ENCODE assay signal across 8 cellular contexts in the genomic region with DNA sequence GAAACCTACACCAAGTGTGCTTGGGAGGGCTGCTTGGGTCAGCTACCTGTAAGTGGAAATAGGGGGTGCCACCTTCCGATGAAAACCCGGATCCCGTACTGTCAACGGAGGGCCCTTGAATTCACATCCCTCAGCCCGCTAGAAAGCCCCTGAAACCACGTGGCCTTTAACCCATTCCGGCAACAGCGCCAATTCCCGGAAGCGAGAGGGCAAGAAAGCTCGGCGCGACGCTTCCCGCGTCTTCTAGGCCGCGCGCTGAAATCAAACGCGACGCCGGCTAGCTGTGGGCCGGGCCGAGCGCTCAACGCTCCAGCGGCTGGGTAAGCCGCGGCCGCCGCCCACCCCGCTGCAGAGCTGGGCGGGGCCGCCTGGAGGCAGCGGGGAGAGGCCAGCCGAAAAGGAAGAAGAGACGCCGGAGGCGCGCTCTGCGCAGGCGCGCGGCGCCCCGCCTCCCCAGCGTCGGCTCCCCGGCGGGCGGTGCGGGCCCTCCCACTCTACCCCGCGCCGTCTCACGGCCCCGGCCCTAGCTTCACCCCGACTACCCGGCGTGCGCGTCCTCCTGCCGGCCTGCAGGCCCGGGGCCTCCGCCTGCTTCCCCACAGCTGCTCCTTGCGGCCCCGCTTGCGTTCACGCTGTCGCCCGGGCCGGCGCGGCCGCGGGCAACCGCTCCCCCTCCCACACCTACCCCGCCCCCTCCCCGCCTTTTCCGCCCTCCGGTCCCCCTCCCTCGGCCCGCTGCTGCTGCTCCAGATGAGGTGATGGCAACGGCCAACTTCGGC. TPM values are rescaled to one million over a fixed set of nuclear protein-coding genes. Genes with fewer than 3 reads are reported as not detected.
DNase-seq lines count a peak whose midpoint lies in the region; ATAC-seq and TF ChIP-seq lines count a peak whose summit lies in the region.

A gene (plus strand): TSS at position 492 of the 779 bp plus-strand sequence. CDS start 267 bp downstream, at position 759.

- intact Hi-C loops in activated naive CD4-positive, alpha-beta T cell treated with anti-CD3 and anti-CD28 coated beads for 36 hours (cut with micrococcal nuclease): loop anchor here (1.0 to 10.0 kb wide), 8 partner anchors 21 to 1141 kb away; a partner anchor contains a TSS

- CTCF ChIA-PET in activated naive CD4-positive, alpha-beta T cell treated with anti-CD3 and anti-CD28 coated beads for 36 hours (lab: Charles Lee): interaction anchor here (0.7 to 1.3 kb wide), 6 partner anchors 16 to 647 kb away, joined by 3 to 4 read pairs (median 3); no protein-coding TSS in a partner anchor

- H3K4me1 Mint-ChIP-seq in activated naive CD4-positive, alpha-beta T cell treated with anti-CD3 and anti-CD28 coated beads for 36 hours (ENCODE audit: low read depth): peaks cover 46% of the 10 kb centered on the region

- DNase-seq in NB4 (ENCODE audit: low read depth) (peak; percentile 97), SK-N-DZ (ENCODE audit: low spot score) (peak; percentile 95)
- peak; percentile 96 for DNase-seq in activated naive CD4-positive, alpha-beta T cell treated with anti-CD3 and anti-CD28 coated beads for 36 hours

- H3K4me3 ChIP-seq in GM08714 (ENCODE audit: low read length) (peak within 1 kb of the TSS; percentile 92), NB4 (ENCODE audit: low read depth, low read length) (peak within 1 kb of the TSS; percentile 68), gastroesophageal sphincter (peak within 1 kb of the TSS; percentile 80 to 99), neutrophil (ENCODE audit: low read depth in 1 of 2, low read length in 1 of 2) (peak within 1 kb of the TSS; percentile 85 to 87)

- TF ChIP-seq EP300 in gastroesophageal sphincter (IDR thresholded peaks at IDR 0.05): no peak

- H3K36me3 Mint-ChIP-seq in activated naive CD4-positive, alpha-beta T cell treated with anti-CD3 and anti-CD28 coated beads for 36 hours (ENCODE audit: low read depth): peaks cover 28% of the 10 kb centered on the region

- no peaks in the 10 kb centered on the region for H3K27me3 ChIP-seq in gastroesophageal sphincter
- no peaks in the 10 kb centered on the region for H3K27me3 ChIP-seq in neutrophil

- peak within 1 kb of the TSS; percentile 96 for H3K27ac Mint-ChIP-seq in activated naive CD4-positive, alpha-beta T cell treated with anti-CD3 and anti-CD28 coated beads for 36 hours

- H3K9me3 ChIP-seq in gastroesophageal sphincter: no peaks in the 10 kb centered on the region
- no peaks in the 10 kb centered on the region for H3K9me3 ChIP-seq in neutrophil

- WGBS in gastroesophageal sphincter (ENCODE audit: low coverage in 1 of 2), 2 donors: 0% methylated on average over 14 of the region's 86 CpGs; no CpG with 5 or more reads in 1 of the 2 donors

- H3K27ac ChIP-seq in gastroesophageal sphincter (peak within 1 kb of the TSS; percentile 63 to 94 (median 93)), neutrophil (peak within 1 kb of the TSS; percentile 92)

- TF ChIP-seq CTCF in NB4 (IDR thresholded peaks at IDR 0.05; ENCODE audit: low read depth, low read length) (no peak), gastroesophageal sphincter (IDR thresholded peaks at IDR 0.05) (peak in 3 of 4 experiments; percentile 31 to 46 (median 33)), neutrophil (IDR thresholded peaks at IDR 0.05) (peak; percentile 55), subcutaneous adipose tissue (IDR thresholded peaks at IDR 0.05; ENCODE audit: low read depth) (no peak)

- peak within 1 kb of the TSS; percentile 95 for H3K4me3 Mint-ChIP-seq in activated naive CD4-positive, alpha-beta T cell treated with anti-CD3 and anti-CD28 coated beads for 36 hours

- TF ChIP-seq POLR2A in NB4 (IDR thresholded peaks at IDR 0.05; ENCODE audit: extremely low read depth, insufficient read length) (peak; percentile 48), gastroesophageal sphincter (IDR thresholded peaks at IDR 0.05) (peak in 1 of 2 donors; percentile 32)

- ATAC-seq in HG02571 (IDR thresholded peaks at IDR 0.05; ENCODE audit: unreplicated experiment) (peak; percentile 91), gastroesophageal sphincter (peak; percentile 96)

- H3K36me3 ChIP-seq in gastroesophageal sphincter: no peaks in the 10 kb centered on the region
- H3K36me3 ChIP-seq in neutrophil: no peaks in the 10 kb centered on the region

- H3K27me3 Mint-ChIP-seq in activated naive CD4-positive, alpha-beta T cell treated with anti-CD3 and anti-CD28 coated beads for 36 hours (ENCODE audit: low read depth): no peaks in the 10 kb centered on the region

- H3K4me1 ChIP-seq in gastroesophageal sphincter: peaks cover 0 to 38% (median 5%) of the 10 kb centered on the region in 3 donors
- peaks cover 18 to 28% of the 10 kb centered on the region in 2 experiments for H3K4me1 ChIP-seq in neutrophil (ENCODE audit: control insufficient read depth in 1 of 2, insufficient read depth in 1 of 2, low read depth in 1 of 2, low read length in 1 of 2)

- no peaks in the 10 kb centered on the region for H3K9me3 Mint-ChIP-seq in activated naive CD4-positive, alpha-beta T cell treated with anti-CD3 and anti-CD28 coated beads for 36 hours

RNA-seq across cellular contexts. Expression of the gene that starts here (rescaled TPM):
- 57.3 and 70.3 TPM in 2 replicates for polyA plus RNA-seq in SK-N-DZ (2014; cell fraction: cytosol; rRNA removed)
- polyA plus RNA-seq in SK-N-DZ (2014; cell fraction: nucleus; rRNA removed): 38.8 and 78.1 TPM in 2 replicates
- 100 to 1,000 TPM; 101 to 117 TPM for total RNA-seq in activated naive CD4-positive, alpha-beta T cell treated with anti-CD3 and anti-CD28 coated beads for 36 hours
- 10 to 100 TPM; 27.1 to 50.6 (median 33.6) TPM for total RNA-seq in gastroesophageal sphincter
- total RNA-seq in subcutaneous adipose tissue: 10 to 100 TPM; 36.5 to 45.6 (median 41.9) TPM

Comparison
In these comparisons a context has a peak if more than half of its experiments do, and no peak if none do; other contexts are left out.
1. Peak in every context shown above with its lines: DNase-seq, ATAC-seq, H3K4me3 ChIP-seq and H3K27ac ChIP-seq.
2. CTCF ChIP-seq: peak in gastroesophageal sphincter (3 of 4) and neutrophil (single experiment); none in NB4 (single experiment) and subcutaneous adipose tissue (single experiment).